In genomic region chr6:28734443-28734959, GRCh38 we compare ENCODE assay signal across 16 cellular contexts.
DNase-seq lines count a peak whose midpoint lies in the region; ATAC-seq, FAIRE-seq and TF ChIP-seq lines count a peak whose summit lies in the region.
"Had no signal": no experiment of that assay in that cellular context is flagged by ENCODE, and none has a peak within 500 bp of the region (broad histone marks: within the 10 kb centered on the region; RNA-seq: fewer than 3 reads in every experiment).

No MANE protein-coding gene starts in this region.

- no peak for ATAC-seq in A549
- peak; percentile 20 for ATAC-seq in HCT116
- no peak for ATAC-seq in activated naive CD8-positive, alpha-beta T cell treated with anti-CD3 and anti-CD28 coated beads, Interleukin-2, amount 50 U/mL, for 24 hours
- ATAC-seq in GM19463 (IDR thresholded peaks at IDR 0.05; ENCODE audit: unreplicated experiment), result no peak

- peak overlapping the region; percentile 49; the same call in 2 of the 3 replicates for H3K4me3 ChIP-seq in A549
- peak overlapping the region; percentile 47 to 58 for H3K4me3 ChIP-seq in HCT116 (replicated peaks in 1 of 2; ENCODE audit: low read depth in 1 of 2, low read length in 2 of 2)
- H3K4me3 ChIP-seq in transverse colon, result no peak overlapping the region
- H3K4me3 ChIP-seq: SJSA1 had no signal

- H3K36me3 ChIP-seq in HCT116 (ENCODE audit: control insufficient read depth in 1 of 2, insufficient read depth in 2 of 2, low read length in 2 of 2) (no peaks in the 10 kb centered on the region), transverse colon (no peaks in the 10 kb centered on the region)
- H3K36me3 ChIP-seq: HAP-1, SJSA1 had no signal

- H3K4me1 Mint-ChIP-seq in activated naive CD8-positive, alpha-beta T cell treated with anti-CD3 and anti-CD28 coated beads, Interleukin-2, amount 50 U/mL, for 24 hours, result peaks cover 5% of the 10 kb centered on the region

- no peaks in the 10 kb centered on the region for H3K9me2 ChIP-seq in HCT116 (ENCODE audit: insufficient read depth)

- POLR2A ChIA-PET in A549 (lab: Yijun Ruan, JAX) (no interaction called here), HCT116 (lab: Charles Lee) (interaction anchor here (0.7 to 2.0 kb wide), 3 partner anchors 9 to 23 kb away, joined by 3 to 7 read pairs (median 3); no protein-coding TSS in a partner anchor)

- H3K27ac ChIP-seq in A549, result no peak overlapping the region; a peak in 1 of 6 replicates
- no peak overlapping the region for H3K27ac ChIP-seq in HCT116 (ENCODE audit: low read depth, low read length)
- H3K27ac ChIP-seq in transverse colon, result no peak overlapping the region
- H3K27ac ChIP-seq: SJSA1 had no signal

- TF ChIP-seq RAD21 in A549 (conservative IDR thresholded peaks at IDR 0.05 in 1 of 2, IDR thresholded peaks at IDR 0.05 in 1 of 2) (no peak), HCT116 (IDR thresholded peaks at IDR 0.05; ENCODE audit: low read depth) (no peak)

- H3K9me3 Mint-ChIP-seq in activated naive CD8-positive, alpha-beta T cell treated with anti-CD3 and anti-CD28 coated beads, Interleukin-2, amount 50 U/mL, for 24 hours, result peaks cover 54% of the 10 kb centered on the region

- H3K4me3 Mint-ChIP-seq in activated naive CD8-positive, alpha-beta T cell treated with anti-CD3 and anti-CD28 coated beads, Interleukin-2, amount 50 U/mL, for 24 hours, result peak overlapping the region; percentile 11
- H3K4me3 Mint-ChIP-seq: B cell had no signal

- H3K27ac Mint-ChIP-seq in activated naive CD8-positive, alpha-beta T cell treated with anti-CD3 and anti-CD28 coated beads, Interleukin-2, amount 50 U/mL, for 24 hours, result no peak overlapping the region
- H3K27ac Mint-ChIP-seq: B cell had no signal

- TF ChIP-seq CTCF in A549 (IDR thresholded peaks at IDR 0.05) (no peak), HCT116 (IDR thresholded peaks at IDR 0.05 in 2 of 3, conservative IDR thresholded peaks at IDR 0.05 in 1 of 3; ENCODE audit: borderline replicate concordance in 1 of 3, insufficient read depth in 1 of 3, low read depth in 2 of 3, low read length in 2 of 3) (no peak), transverse colon (IDR thresholded peaks at IDR 0.05) (no peak)

- H2AFZ ChIP-seq in HCT116 (ENCODE audit: low read depth, low read length, poor library complexity, severe bottlenecking), result peak overlapping the region; percentile 95

- H4K20me1 ChIP-seq in HCT116 (ENCODE audit: insufficient read depth), result no peaks in the 10 kb centered on the region

- peaks cover 90% of the 10 kb centered on the region for H3K27me3 Mint-ChIP-seq in activated naive CD8-positive, alpha-beta T cell treated with anti-CD3 and anti-CD28 coated beads, Interleukin-2, amount 50 U/mL, for 24 hours

- intact Hi-C loops in HCT116 (cut with micrococcal nuclease) (no loop called here), transverse colon (cut with DNase I; ENCODE audit: low total_unique reads) (no loop called here)

- TF ChIP-seq EP300 in A549 (IDR thresholded peaks at IDR 0.05) (no peak), transverse colon (IDR thresholded peaks at IDR 0.05; ENCODE audit: low read depth) (no peak)

- no TSS peak for BruUV-seq in HCT116 (replicated peaks; lab: Mats Ljungman, UMichigan)

- H3K79me2 ChIP-seq in HCT116 (ENCODE audit: insufficient read depth, low read length), result no peaks in the 10 kb centered on the region

- in situ Hi-C loops in transverse colon (cut with MboI; ENCODE audit: low pct_ligation_motif_present in 1 of 4, low pct_unique_long_range_greater_than_20kb in 1 of 4, low sequenced_read_pairs in 3 of 4), result no loop called here

- peaks cover 29% of the 10 kb centered on the region for H3K36me3 Mint-ChIP-seq in activated naive CD8-positive, alpha-beta T cell treated with anti-CD3 and anti-CD28 coated beads, Interleukin-2, amount 50 U/mL, for 24 hours (ENCODE audit: low read depth)

- DNase-seq in A549 (ENCODE audit: low read depth in 1 of 2, low spot score in 1 of 2), result no peak
- no peak for DNase-seq in HCT116 (ENCODE audit: low read depth, low spot score)
- no peak for DNase-seq in activated naive CD8-positive, alpha-beta T cell treated with anti-CD3 and anti-CD28 coated beads, Interleukin-2, amount 50 U/mL, for 24 hours
- DNase-seq in iris pigment epithelial cell (ENCODE audit: low read depth), result peak; percentile 46
- DNase-seq in activated gamma-delta T cell treated with Interleukin-2 at 50 U/mL for 16 hours, result no peak
- no peak for DNase-seq in transverse colon
- DNase-seq: CD4-positive, CD25-positive, alpha-beta regulatory T cell; NCI-H1436; NCI-H2081; NCI-H510A; NCI-H774 had no signal

- H3K4me1 ChIP-seq in A549, result peaks cover 6% of the 10 kb centered on the region; the same call in 1 of the 3 replicates
- peaks cover 7 to 16% of the 10 kb centered on the region in 2 experiments; a peak in 3 of 4 replicates for H3K4me1 ChIP-seq in HCT116 (ENCODE audit: control insufficient read depth in 1 of 2, insufficient read depth in 2 of 2, low read length in 2 of 2)
- H3K4me1 ChIP-seq in transverse colon, result no peaks in the 10 kb centered on the region
- H3K4me1 ChIP-seq: SJSA1 had no signal

- RAD21 ChIA-PET in HCT116 (lab: Charles Lee; ENCODE audit: low non-redundant PET in 1 of 2, low total read pairs in 2 of 2, uncharacterized antibody in 2 of 2, unreplicated experiment in 2 of 2), result no interaction called here

- H3K9me3 ChIP-seq in A549 (no peaks in the 10 kb centered on the region), HCT116 (ENCODE audit: control insufficient read depth in 1 of 2, insufficient read depth in 1 of 2, low read depth in 1 of 2, low read length in 2 of 2) (no peaks in the 10 kb centered on the region), transverse colon (no peaks in the 10 kb centered on the region)
- H3K9me3 ChIP-seq: Caco-2, HAP-1, SJSA1 had no signal

- CTCF ChIA-PET in A549 (lab: Yijun Ruan, JAX), result interaction anchor here (1.8 kb wide), 1 partner anchor 50 kb away, joined by 6 read pairs; no protein-coding TSS in a partner anchor
- CTCF ChIA-PET in HCT116 (lab: Charles Lee), result interaction anchor here (1.4 kb wide), 1 partner anchor 103 kb away, joined by 6 read pairs; no protein-coding TSS in a partner anchor

- H3K4me2 ChIP-seq in A549 (peak overlapping the region; percentile 74), HCT116 (ENCODE audit: low read length) (peak overlapping the region; percentile 87)

- no peaks in the 10 kb centered on the region for H3K27me3 ChIP-seq in HCT116 (ENCODE audit: insufficient read depth, low read length)
- peaks cover 100% of the 10 kb centered on the region for H3K27me3 ChIP-seq in transverse colon

- H3K9ac ChIP-seq in HCT116 (ENCODE audit: low read length), result peak overlapping the region; percentile 45; the same call in 1 of the 2 replicates

- no peak for FAIRE-seq in A549 (lab: Jason Lieb, UNC)

- WGBS in A549 (ENCODE audit: missing lambda C conversion rate), result 63% methylated on average over 15 of the region's 15 CpGs
- WGBS in transverse colon (ENCODE audit: low coverage in 1 of 2), 2 donors, result 25 to 70% methylated on average over 2 to 15 of the region's 15 CpGs

- TF ChIP-seq POLR2A in A549 (IDR thresholded peaks at IDR 0.05; ENCODE audit: low read length) (no peak), HCT116 (IDR thresholded peaks at IDR 0.05; ENCODE audit: borderline replicate concordance, extremely low read depth, insufficient read depth, insufficient read length) (no peak), transverse colon (IDR thresholded peaks at IDR 0.05) (no peak)

TF ChIP-seq in A549, 52 proteins besides CTCF, POLR2A, EP300 and RAD21 (continues in another document):
- TF ChIP-seq EHMT2 (IDR thresholded peaks at IDR 0.05; ENCODE audit: low read depth) (no peak), SMC3 (IDR thresholded peaks at IDR 0.05) (no peak), CHD4 (IDR thresholded peaks at IDR 0.05; ENCODE audit: borderline replicate concordance) (no peak), HOXB13 (CRISPR knock-in tag; IDR thresholded peaks at IDR 0.05; ENCODE audit: low read depth) (no peak), HMGXB4 (CRISPR knock-in tag; IDR thresholded peaks at IDR 0.05; ENCODE audit: borderline replicate concordance) (no peak), RNF2 (IDR thresholded peaks at IDR 0.05; ENCODE audit: borderline replicate concordance, low read depth) (no peak), MAZ (IDR thresholded peaks at IDR 0.05; ENCODE audit: borderline replicate concordance, low read depth, low read length) (no peak)

TF ChIP-seq in HCT116, 20 proteins besides CTCF, POLR2A, EP300 and RAD21:
- TF ChIP-seq CEBPB (IDR thresholded peaks at IDR 0.05; ENCODE audit: low read depth), result no peak
- TF ChIP-seq, protein P1, sequence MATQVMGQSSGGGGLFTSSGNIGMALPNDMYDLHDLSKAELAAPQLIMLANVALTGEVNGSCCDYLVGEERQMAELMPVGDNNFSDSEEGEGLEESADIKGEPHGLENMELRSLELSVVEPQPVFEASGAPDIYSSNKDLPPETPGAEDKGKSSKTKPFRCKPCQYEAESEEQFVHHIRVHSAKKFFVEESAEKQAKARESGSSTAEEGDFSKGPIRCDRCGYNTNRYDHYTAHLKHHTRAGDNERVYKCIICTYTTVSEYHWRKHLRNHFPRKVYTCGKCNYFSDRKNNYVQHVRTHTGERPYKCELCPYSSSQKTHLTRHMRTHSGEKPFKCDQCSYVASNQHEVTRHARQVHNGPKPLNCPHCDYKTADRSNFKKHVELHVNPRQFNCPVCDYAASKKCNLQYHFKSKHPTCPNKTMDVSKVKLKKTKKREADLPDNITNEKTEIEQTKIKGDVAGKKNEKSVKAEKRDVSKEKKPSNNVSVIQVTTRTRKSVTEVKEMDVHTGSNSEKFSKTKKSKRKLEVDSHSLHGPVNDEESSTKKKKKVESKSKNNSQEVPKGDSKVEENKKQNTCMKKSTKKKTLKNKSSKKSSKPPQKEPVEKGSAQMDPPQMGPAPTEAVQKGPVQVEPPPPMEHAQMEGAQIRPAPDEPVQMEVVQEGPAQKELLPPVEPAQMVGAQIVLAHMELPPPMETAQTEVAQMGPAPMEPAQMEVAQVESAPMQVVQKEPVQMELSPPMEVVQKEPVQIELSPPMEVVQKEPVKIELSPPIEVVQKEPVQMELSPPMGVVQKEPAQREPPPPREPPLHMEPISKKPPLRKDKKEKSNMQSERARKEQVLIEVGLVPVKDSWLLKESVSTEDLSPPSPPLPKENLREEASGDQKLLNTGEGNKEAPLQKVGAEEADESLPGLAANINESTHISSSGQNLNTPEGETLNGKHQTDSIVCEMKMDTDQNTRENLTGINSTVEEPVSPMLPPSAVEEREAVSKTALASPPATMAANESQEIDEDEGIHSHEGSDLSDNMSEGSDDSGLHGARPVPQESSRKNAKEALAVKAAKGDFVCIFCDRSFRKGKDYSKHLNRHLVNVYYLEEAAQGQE (IDR thresholded peaks at IDR 0.05; ENCODE audit: low read depth), result no peak

Comparison
In these comparisons a context has a peak if more than half of its experiments do, and no peak if none do; other contexts are left out.
1. H3K4me3 ChIP-seq: peak in A549 (single experiment) and HCT116 (2 of 2); none in transverse colon (0 of 4).